In genomic region chr16:88855176-88855575, GRCh38 we compare ENCODE assay signal across 13 cellular contexts. TPM values are rescaled to one million over a fixed set of nuclear protein-coding genes. Genes with fewer than 3 reads are reported as not detected.
DNase-seq lines count a peak whose midpoint lies in the region; ATAC-seq, FAIRE-seq and TF ChIP-seq lines count a peak whose summit lies in the region.
"Had no signal": no experiment of that assay in that cellular context is flagged by ENCODE, and none has a peak within 500 bp of the region (broad histone marks: within the 10 kb centered on the region; RNA-seq: fewer than 3 reads in every experiment).

No MANE protein-coding gene starts in this region.

- peaks cover 3 to 5% of the 10 kb centered on the region in 2 donors for H3K36me3 Mint-ChIP-seq in activated T-cell treated with anti-CD3 and anti-CD28 coated beads, Interleukin-2, amount 50 U/mL, for 72 hours (ENCODE audit: insufficient read depth in 2 of 2)

- H3K36me3 ChIP-seq in SU-DHL-6 (ENCODE audit: low read length): no peaks in the 10 kb centered on the region
- peaks cover 0 to 6% of the 10 kb centered on the region in 2 experiments for H3K36me3 ChIP-seq in endothelial cell of umbilical vein (ENCODE audit: control insufficient read depth in 2 of 2, extremely low read depth in 1 of 2, insufficient read depth in 2 of 2, low read length in 2 of 2)
- H3K36me3 ChIP-seq in prostate gland: peaks cover 0 to 4% of the 10 kb centered on the region in 2 donors

- TF ChIP-seq POLR2A in endothelial cell of umbilical vein (IDR thresholded peaks at IDR 0.05; ENCODE audit: low read depth, low read length): no peak
- no peak for TF ChIP-seq POLR2A in prostate gland (IDR thresholded peaks at IDR 0.05)

- H3K27me3 Mint-ChIP-seq in activated T-cell treated with anti-CD3 and anti-CD28 coated beads, Interleukin-2, amount 50 U/mL, for 72 hours (ENCODE audit: low read depth): no peaks in the 10 kb centered on the region
- no peaks in the 10 kb centered on the region for H3K27me3 Mint-ChIP-seq in stimulated activated naive CD8-positive, alpha-beta T cell treated with anti-CD3 and anti-CD28 coated beads, Interleukin-15, amount 100 ng/mL, for 72 hours

- TF ChIP-seq CTCF in SU-DHL-6 (IDR thresholded peaks at IDR 0.05; ENCODE audit: insufficient read depth, low read length, poor library complexity, severe bottlenecking) (no peak), endothelial cell of umbilical vein (IDR thresholded peaks at IDR 0.05; ENCODE audit: extremely low read depth in 1 of 2, insufficient read depth in 1 of 2, low read depth in 1 of 2, low read length in 2 of 2) (no peak), prostate gland (IDR thresholded peaks at IDR 0.05) (no peak)

- H2AFZ ChIP-seq in SU-DHL-6 (ENCODE audit: low read depth, low read length, severe bottlenecking): no peak overlapping the region
- no peak overlapping the region for H2AFZ ChIP-seq in endothelial cell of umbilical vein (ENCODE audit: low read depth, low read length)

- H4K20me1 ChIP-seq in SU-DHL-6 (ENCODE audit: low read depth, low read length) (no peaks in the 10 kb centered on the region), endothelial cell of umbilical vein (replicated peaks; ENCODE audit: control insufficient read depth, extremely low read depth, insufficient read depth, low read length) (no peaks in the 10 kb centered on the region)

- CTCF ChIA-PET in endothelial cell of umbilical vein (lab: Charles Lee): no interaction called here

- H3K9me3 ChIP-seq in SU-DHL-6 (ENCODE audit: insufficient read depth, low read length) (no peaks in the 10 kb centered on the region), endothelial cell of umbilical vein (replicated peaks; ENCODE audit: control insufficient read depth, insufficient read depth, low read length) (no peaks in the 10 kb centered on the region), prostate gland (no peaks in the 10 kb centered on the region)
- H3K9me3 ChIP-seq: gastroesophageal sphincter had no signal

- peak overlapping the region; percentile 62 to 80 for H3K4me3 Mint-ChIP-seq in activated T-cell treated with anti-CD3 and anti-CD28 coated beads, Interleukin-2, amount 50 U/mL, for 72 hours
- H3K4me3 Mint-ChIP-seq in stimulated activated naive CD8-positive, alpha-beta T cell treated with anti-CD3 and anti-CD28 coated beads, Interleukin-15, amount 100 ng/mL, for 72 hours: peak overlapping the region; percentile 63 to 67

- 92% methylated on average over 8 of the region's 8 CpGs for WGBS in prostate gland

- peak overlapping the region; percentile 11 for H3K4me2 ChIP-seq in SU-DHL-6 (ENCODE audit: low read depth, low read length, poor library complexity, severe bottlenecking)
- no peak overlapping the region for H3K4me2 ChIP-seq in endothelial cell of umbilical vein (ENCODE audit: insufficient read depth, low read length)

- H3K27me3 ChIP-seq in SU-DHL-6 (ENCODE audit: low read length) (no peaks in the 10 kb centered on the region), endothelial cell of umbilical vein (ENCODE audit: control insufficient read depth in 2 of 2, insufficient read depth in 2 of 2, low read length in 2 of 2) (no peaks in the 10 kb centered on the region), prostate gland (replicated peaks; ENCODE audit: insufficient read depth) (no peaks in the 10 kb centered on the region)
- H3K27me3 ChIP-seq: gastroesophageal sphincter had no signal

- H3K27ac Mint-ChIP-seq in activated T-cell treated with anti-CD3 and anti-CD28 coated beads, Interleukin-2, amount 50 U/mL, for 72 hours: peak overlapping the region; percentile 26
- no peak overlapping the region for H3K27ac Mint-ChIP-seq in stimulated activated naive CD8-positive, alpha-beta T cell treated with anti-CD3 and anti-CD28 coated beads, Interleukin-15, amount 100 ng/mL, for 72 hours

- H3K9me1 ChIP-seq in endothelial cell of umbilical vein (replicated peaks; ENCODE audit: control insufficient read depth, extremely low read depth, insufficient read depth, low read length): no peaks in the 10 kb centered on the region

- FAIRE-seq in endothelial cell of umbilical vein (lab: Jason Lieb, UNC): no peak
- FAIRE-seq: G401.6 had no signal

- POLR2A ChIA-PET in endothelial cell of umbilical vein (lab: Charles Lee): no interaction called here

- H3K4me1 Mint-ChIP-seq in activated T-cell treated with anti-CD3 and anti-CD28 coated beads, Interleukin-2, amount 50 U/mL, for 72 hours (ENCODE audit: low read depth): peaks cover 30% of the 10 kb centered on the region
- H3K4me1 Mint-ChIP-seq in stimulated activated naive CD8-positive, alpha-beta T cell treated with anti-CD3 and anti-CD28 coated beads, Interleukin-15, amount 100 ng/mL, for 72 hours: peaks cover 39% of the 10 kb centered on the region

- H3K9me3 Mint-ChIP-seq in activated T-cell treated with anti-CD3 and anti-CD28 coated beads, Interleukin-2, amount 50 U/mL, for 72 hours: no peaks in the 10 kb centered on the region
- H3K9me3 Mint-ChIP-seq in stimulated activated naive CD8-positive, alpha-beta T cell treated with anti-CD3 and anti-CD28 coated beads, Interleukin-15, amount 100 ng/mL, for 72 hours: no peaks in the 10 kb centered on the region

- ATAC-seq in activated T-cell treated with anti-CD3 and anti-CD28 coated beads, Interleukin-2, amount 50 U/mL, for 72 hours (replicated peaks in 1 of 2): no peak
- ATAC-seq in stimulated activated naive CD8-positive, alpha-beta T cell treated with anti-CD3 and anti-CD28 coated beads, Interleukin-15, amount 100 ng/mL, for 72 hours: no peak
- ATAC-seq in HG03175 (IDR thresholded peaks at IDR 0.05; ENCODE audit: unreplicated experiment): no peak
- ATAC-seq: gastroesophageal sphincter had no signal

- H3K27ac ChIP-seq in SU-DHL-6 (ENCODE audit: low read depth, low read length): no peak overlapping the region
- H3K27ac ChIP-seq in endothelial cell of umbilical vein (ENCODE audit: insufficient read depth, low read depth, low read length): no peak overlapping the region
- no peak overlapping the region for H3K27ac ChIP-seq in prostate gland

- BruUV-seq in endothelial cell of umbilical vein (replicated peaks; lab: Mats Ljungman, UMichigan): TSS peak; percentile 30

- H3F3A ChIP-seq in SU-DHL-6 (ENCODE audit: insufficient read depth): peaks cover 7% of the 10 kb centered on the region

- dilution Hi-C loops in endothelial cell of umbilical vein (cut with MboI; ENCODE audit: extremely low pct_ligation_motif_present, low sequenced_read_pairs): no loop called here

- H3K79me2 ChIP-seq in SU-DHL-6 (ENCODE audit: insufficient read depth, low read length) (peaks cover 4% of the 10 kb centered on the region), endothelial cell of umbilical vein (ENCODE audit: control insufficient read depth, insufficient read depth, low read length) (peaks cover 4% of the 10 kb centered on the region)

- no peak overlapping the region for H3K9ac ChIP-seq in SU-DHL-6 (ENCODE audit: low read length)
- H3K9ac ChIP-seq in endothelial cell of umbilical vein (replicated peaks; ENCODE audit: extremely low read depth, insufficient read depth, low read length): no peak overlapping the region

- H3K4me1 ChIP-seq in endothelial cell of umbilical vein (ENCODE audit: control insufficient read depth, extremely low read depth, insufficient read depth, low read length): peaks cover 4% of the 10 kb centered on the region
- H3K4me1 ChIP-seq in prostate gland (replicated peaks): peaks cover 3% of the 10 kb centered on the region

- no peaks in the 10 kb centered on the region for H3K9me2 ChIP-seq in SU-DHL-6 (replicated peaks; ENCODE audit: insufficient read depth, low read length)

- DNase-seq in activated T-cell treated with anti-CD3 and anti-CD28 coated beads, Interleukin-2, amount 50 U/mL, for 72 hours: no peak
- DNase-seq in activated T-cell treated with anti-CD3 and anti-CD28 coated beads for 4 hours (no peak), endothelial cell of umbilical vein (ENCODE audit: low read depth, low spot score) (no peak), prostate gland (ENCODE audit: low spot score) (no peak), DMS79 treated with DMSO at 0.1 percent for 48 hours (lab: John Stamatoyannopoulos, UW) (no peak)
- no peak for DNase-seq in stimulated activated naive CD8-positive, alpha-beta T cell treated with anti-CD3 and anti-CD28 coated beads, Interleukin-15, amount 100 ng/mL, for 72 hours
- DNase-seq: effector CD4-positive, alpha-beta T cell; kidney glomerular epithelial cell; NCI-H2227 treated with DMSO at 0.1 percent for 48 hours had no signal

- no peak overlapping the region for H3K4me3 ChIP-seq in SU-DHL-6 (ENCODE audit: insufficient read depth, low read length, poor library complexity, severe bottlenecking)
- no peak overlapping the region for H3K4me3 ChIP-seq in endothelial cell of umbilical vein (replicated peaks in 1 of 3; ENCODE audit: insufficient read depth in 1 of 3, low read depth in 1 of 3, low read length in 3 of 3)
- H3K4me3 ChIP-seq in prostate gland: no peak overlapping the region

- intact Hi-C loops in endothelial cell of umbilical vein (cut with micrococcal nuclease) (no loop called here), prostate gland (cut with DNase I) (loop anchor here (5.0 kb wide), 1 partner anchor 362 kb away; the partner anchor contains the start of gene ZNF778)

RNA-seq across cellular contexts. Expression of gene GALNS, which starts 1.6 kb away (rescaled TPM):
- 10 to 100 TPM; 26.1 to 31.7 TPM for total RNA-seq in activated T-cell treated with anti-CD3 and anti-CD28 coated beads, Interleukin-2, amount 50 U/mL, for 72 hours
- total RNA-seq in endothelial cell of umbilical vein: 32.5 and 40.2 TPM in 2 replicates
- polyA plus RNA-seq in endothelial cell of umbilical vein: 21.8 and 23.2 TPM in 2 replicates
- polyA plus RNA-seq in endothelial cell of umbilical vein (2011; cell fraction: cytosol; rRNA removed): 19.3 and 23.0 TPM in 2 replicates
- polyA plus RNA-seq in endothelial cell of umbilical vein (2011; cell fraction: nucleus; rRNA removed): 35.1 and 45.6 TPM in 2 replicates
- polyA plus RNA-seq in endothelial cell of umbilical vein (2012): 33.4 and 52.4 TPM in 2 replicates
- polyA minus RNA-seq in endothelial cell of umbilical vein: 22.5 and 25.8 TPM in 2 replicates
- 6.6 TPM for polyA minus RNA-seq in endothelial cell of umbilical vein (2011; cell fraction: cytosol; rRNA and poly(A)+ RNA removed)
- 22.9 and 28.4 TPM in 2 replicates for polyA minus RNA-seq in endothelial cell of umbilical vein (2011; cell fraction: nucleus; rRNA and poly(A)+ RNA removed)
- 10 to 100 TPM; 20.4 to 75.1 TPM for total RNA-seq in prostate gland

RNA-seq across cellular contexts. Expression of gene TRAPPC2L, which starts 1.8 kb away (rescaled TPM):
- total RNA-seq in activated T-cell treated with anti-CD3 and anti-CD28 coated beads, Interleukin-2, amount 50 U/mL, for 72 hours: 10 to 100 TPM; 32.0 to 35.2 TPM
- total RNA-seq in endothelial cell of umbilical vein (61.9 and 80.0 TPM in 2 replicates), prostate gland (10 to 100 TPM; 23.7 to 38.9 TPM)
- polyA plus RNA-seq in endothelial cell of umbilical vein: 131 and 151 TPM in 2 replicates
- 128 and 141 TPM in 2 replicates for polyA plus RNA-seq in endothelial cell of umbilical vein (2011; cell fraction: cytosol; rRNA removed)
- polyA plus RNA-seq in endothelial cell of umbilical vein (2011; cell fraction: nucleus; rRNA removed): 62.5 and 69.4 TPM in 2 replicates
- 206 and 238 TPM in 2 replicates for polyA plus RNA-seq in endothelial cell of umbilical vein (2012)
- polyA minus RNA-seq in endothelial cell of umbilical vein: 49.9 and 115 TPM in 2 replicates
- polyA minus RNA-seq in endothelial cell of umbilical vein (2011; cell fraction: cytosol; rRNA and poly(A)+ RNA removed): 24.3 TPM
- 19.6 and 25.1 TPM in 2 replicates for polyA minus RNA-seq in endothelial cell of umbilical vein (2011; cell fraction: nucleus; rRNA and poly(A)+ RNA removed)

RNA-seq across cellular contexts. Expression of gene PABPN1L, which starts 11.3 kb away (rescaled TPM):
- total RNA-seq in activated T-cell treated with anti-CD3 and anti-CD28 coated beads, Interleukin-2, amount 50 U/mL, for 72 hours: not detected
- total RNA-seq in endothelial cell of umbilical vein: not detected in 2 replicates
- polyA plus RNA-seq in endothelial cell of umbilical vein: not detected in 2 replicates
- not detected in 2 replicates for polyA plus RNA-seq in endothelial cell of umbilical vein (2011; cell fraction: cytosol; rRNA removed)
- polyA plus RNA-seq in endothelial cell of umbilical vein (2011; cell fraction: nucleus; rRNA removed): not detected in 2 replicates
- polyA plus RNA-seq in endothelial cell of umbilical vein (2012): not detected in 2 replicates
- not detected in 2 replicates for polyA minus RNA-seq in endothelial cell of umbilical vein
- polyA minus RNA-seq in endothelial cell of umbilical vein (2011; cell fraction: cytosol; rRNA and poly(A)+ RNA removed): not detected
- polyA minus RNA-seq in endothelial cell of umbilical vein (2011; cell fraction: nucleus; rRNA and poly(A)+ RNA removed): not detected in 2 replicates
- total RNA-seq in prostate gland: 1 to 10 TPM in 1 of 2 donors, not detected in 1; 4.1 TPM

RNA-seq across cellular contexts. Expression of gene APRT, which starts 43.4 kb away (rescaled TPM):
- total RNA-seq in activated T-cell treated with anti-CD3 and anti-CD28 coated beads, Interleukin-2, amount 50 U/mL, for 72 hours: 100 to 1,000 TPM; 116 to 139 TPM
- total RNA-seq in endothelial cell of umbilical vein (148 and 152 TPM in 2 replicates), prostate gland (100 to 1,000 TPM; 165 to 211 TPM)
- 143 and 179 TPM in 2 replicates for polyA plus RNA-seq in endothelial cell of umbilical vein
- 95.1 and 129 TPM in 2 replicates for polyA plus RNA-seq in endothelial cell of umbilical vein (2011; cell fraction: cytosol; rRNA removed)
- polyA plus RNA-seq in endothelial cell of umbilical vein (2011; cell fraction: nucleus; rRNA removed): 76.5 and 81.0 TPM in 2 replicates
- 172 and 240 TPM in 2 replicates for polyA plus RNA-seq in endothelial cell of umbilical vein (2012)
- polyA minus RNA-seq in endothelial cell of umbilical vein: 35.0 and 35.7 TPM in 2 replicates
- 133 TPM for polyA minus RNA-seq in endothelial cell of umbilical vein (2011; cell fraction: cytosol; rRNA and poly(A)+ RNA removed)
- polyA minus RNA-seq in endothelial cell of umbilical vein (2011; cell fraction: nucleus; rRNA and poly(A)+ RNA removed): 16.2 and 27.3 TPM in 2 replicates

RNA-seq across cellular contexts. Expression of gene CDT1, which starts 51.6 kb away (rescaled TPM):
- total RNA-seq in activated T-cell treated with anti-CD3 and anti-CD28 coated beads, Interleukin-2, amount 50 U/mL, for 72 hours: 100 to 1,000 TPM; 167 to 172 TPM
- total RNA-seq in endothelial cell of umbilical vein (26.5 and 30.6 TPM in 2 replicates), prostate gland (1 to 10 TPM; 4.3 to 7.6 TPM)
- 15.6 and 19.3 TPM in 2 replicates for polyA plus RNA-seq in endothelial cell of umbilical vein
- 14.3 and 19.4 TPM in 2 replicates for polyA plus RNA-seq in endothelial cell of umbilical vein (2011; cell fraction: cytosol; rRNA removed)
- 11.5 and 12.3 TPM in 2 replicates for polyA plus RNA-seq in endothelial cell of umbilical vein (2011; cell fraction: nucleus; rRNA removed)
- 6.7 and 8.2 TPM in 2 replicates for polyA plus RNA-seq in endothelial cell of umbilical vein (2012)
- 5.6 and 9.8 TPM in 2 replicates for polyA minus RNA-seq in endothelial cell of umbilical vein
- polyA minus RNA-seq in endothelial cell of umbilical vein (2011; cell fraction: cytosol; rRNA and poly(A)+ RNA removed): 96.4 TPM
- 4.5 and 8.7 TPM in 2 replicates for polyA minus RNA-seq in endothelial cell of umbilical vein (2011; cell fraction: nucleus; rRNA and poly(A)+ RNA removed)
